In genomic region chr7:130920122-130920521, GRCh38 we compare ENCODE assay signal across 13 cellular contexts.
A peak's percentile ranks its signal among the peaks of the same experiment; 100 is the strongest.
DNase-seq lines count a peak whose midpoint lies in the region; ATAC-seq and TF ChIP-seq lines count a peak whose summit lies in the region.
"Had no signal": no experiment of that assay in that cellular context is flagged by ENCODE, and none has a peak within 500 bp of the region (broad histone marks: within the 10 kb centered on the region; RNA-seq: fewer than 3 reads in every experiment).

No MANE protein-coding gene starts in this region.

- H3K36me3 Mint-ChIP-seq in HFFc6 (ENCODE audit: low read depth) = peaks cover 41% of the 10 kb centered on the region

- H3K27me3 Mint-ChIP-seq in HFFc6 (ENCODE audit: insufficient read depth) = peaks cover 4% of the 10 kb centered on the region; the same call in 1 of the 2 replicates

- no peak for DNase-seq in HFFc6
- DNase-seq in caudate nucleus (lab: John Stamatoyannopoulos, UW) = no peak
- no peak for DNase-seq in osteoblast (ENCODE audit: insufficient read length, low spot score, missing footprints)
- DNase-seq in NCI-H1105 treated with DMSO at 0.1 percent for 48 hours (lab: John Stamatoyannopoulos, UW) = no peak
- DNase-seq in DMS 273 treated with DMSO at 0.1 percent for 48 hours (lab: John Stamatoyannopoulos, UW) = no peak
- DNase-seq: DMS153, kidney glomerular epithelial cell, NCI-H510A, SIG-M5 had no signal

- peak overlapping the region in 10 of 11 experiments; percentile 81 to 99 (median 90); a peak in 21 of 22 replicates for H3K4me2 ChIP-seq in BLaER1 treated with 17β-estradiol and CSF1 and Interleukin-3, amounts not matched to agents 10 nM and 100 nM
- H3K4me2 ChIP-seq in osteoblast (ENCODE audit: insufficient read depth, low read length) = peak overlapping the region; percentile 84

- H3K9me3 ChIP-seq in BLaER1 treated with 17β-estradiol and CSF1 and Interleukin-3, amounts not matched to agents 10 nM and 100 nM (replicated peaks in 1 of 11) = no peaks in the 10 kb centered on the region
- H3K9me3 ChIP-seq in osteoblast (ENCODE audit: low read depth, low read length) = no peaks in the 10 kb centered on the region

- ATAC-seq in HG02885 (IDR thresholded peaks at IDR 0.05; ENCODE audit: poor library complexity, unreplicated experiment) (no peak), GM18909 (IDR thresholded peaks at IDR 0.05; ENCODE audit: poor library complexity, unreplicated experiment) (no peak)

- no peaks in the 10 kb centered on the region for H3K27me3 ChIP-seq in BLaER1 treated with 17β-estradiol and CSF1 and Interleukin-3, amounts not matched to agents 10 nM and 100 nM
- no peaks in the 10 kb centered on the region for H3K27me3 ChIP-seq in osteoblast (ENCODE audit: insufficient read depth, low read length)

- peaks cover 94% of the 10 kb centered on the region for H3K79me2 ChIP-seq in osteoblast (ENCODE audit: insufficient read depth, low read length)

- H3K4me3 ChIP-seq in BLaER1 treated with 17β-estradiol and CSF1 and Interleukin-3, amounts not matched to agents 10 nM and 100 nM = no peak overlapping the region
- no peak overlapping the region for H3K4me3 ChIP-seq in osteoblast (ENCODE audit: insufficient read depth, low read length)

- peaks cover 100% of the 10 kb centered on the region for H3K4me1 Mint-ChIP-seq in HFFc6 (ENCODE audit: low read depth)

- H3K4me3 Mint-ChIP-seq in HFFc6 = peak overlapping the region; percentile 59; the same call in 1 of the 2 replicates

- peaks cover 0 to 61% (median 15%) of the 10 kb centered on the region in 11 experiments; a peak in 15 of 22 replicates for H3K36me3 ChIP-seq in BLaER1 treated with 17β-estradiol and CSF1 and Interleukin-3, amounts not matched to agents 10 nM and 100 nM
- peaks cover 32% of the 10 kb centered on the region for H3K36me3 ChIP-seq in osteoblast (ENCODE audit: insufficient read depth, low read length)

- H3K4me1 ChIP-seq in BLaER1 treated with 17β-estradiol and CSF1 and Interleukin-3, amounts not matched to agents 10 nM and 100 nM = peaks cover 81 to 100% (median 92%) of the 10 kb centered on the region in 10 experiments
- peaks cover 99% of the 10 kb centered on the region for H3K4me1 ChIP-seq in osteoblast (ENCODE audit: insufficient read depth, low read length)
- H3K4me1 ChIP-seq: parathyroid adenoma had no signal

- peaks cover 0 to 100% (median 13%) of the 10 kb centered on the region in 11 experiments; a peak in 14 of 22 replicates for H4K20me1 ChIP-seq in BLaER1 treated with 17β-estradiol and CSF1 and Interleukin-3, amounts not matched to agents 10 nM and 100 nM
- peaks cover 3% of the 10 kb centered on the region for H4K20me1 ChIP-seq in osteoblast (ENCODE audit: insufficient read depth, low read length)

- H3K27ac ChIP-seq in BLaER1 treated with 17β-estradiol and CSF1 and Interleukin-3, amounts not matched to agents 10 nM and 100 nM = peak overlapping the region in 7 of 11 experiments; percentile 86 to 92 (median 89); a peak in 13 of 22 replicates
- H3K27ac ChIP-seq in caudate nucleus (ENCODE audit: low read depth, low read length) = peak overlapping the region; percentile 93
- H3K27ac ChIP-seq in osteoblast (ENCODE audit: low read depth, low read length) = peak overlapping the region; percentile 94
- H3K27ac ChIP-seq: parathyroid adenoma had no signal

- TF ChIP-seq CTCF in HFFc6 (IDR thresholded peaks at IDR 0.05) (no peak), osteoblast (IDR thresholded peaks at IDR 0.05; ENCODE audit: extremely low read depth, low read depth, low read length) (no peak)

- H3K27ac Mint-ChIP-seq in HFFc6 = peak overlapping the region; percentile 94

- no peak overlapping the region for H2AFZ ChIP-seq in osteoblast (ENCODE audit: low read length)
- H2AFZ ChIP-seq: parathyroid adenoma had no signal

- peak overlapping the region in 6 of 11 experiments; percentile 79 to 85 (median 82); a peak in 8 of 22 replicates for H3K9ac ChIP-seq in BLaER1 treated with 17β-estradiol and CSF1 and Interleukin-3, amounts not matched to agents 10 nM and 100 nM
- H3K9ac ChIP-seq: parathyroid adenoma had no signal

- H3K9me3 Mint-ChIP-seq in HFFc6 = no peaks in the 10 kb centered on the region
